ENCODE assay signal across 35 cellular contexts in the genomic region with DNA sequence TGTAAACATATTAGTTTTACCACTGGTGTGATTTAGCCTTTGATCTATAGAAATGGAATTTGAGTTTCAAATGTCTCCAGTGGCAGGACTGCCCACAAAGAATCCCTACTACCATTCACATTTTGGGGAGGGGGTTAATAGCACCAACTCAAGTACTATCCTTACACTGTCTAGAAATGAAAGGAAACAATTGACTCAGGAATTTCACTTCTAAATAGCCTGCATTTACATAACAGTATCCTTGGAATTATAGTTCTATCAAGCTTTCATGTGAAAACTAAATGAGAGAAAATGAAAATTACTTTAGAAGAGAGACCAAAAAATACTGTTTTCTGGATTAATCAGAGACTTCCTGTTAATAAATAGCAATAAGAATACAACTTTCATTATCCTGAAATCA.
"Had no signal": no experiment of that assay in that cellular context is flagged by ENCODE, and none has a peak within 500 bp of the region (broad histone marks: within the 10 kb centered on the region; RNA-seq: fewer than 3 reads in every experiment).

No MANE protein-coding gene starts in this region.

- H3K27me3 ChIP-seq: MG63 had no signal

- H3K4me2 ChIP-seq: KMS-11 had no signal

- H3K4me3 ChIP-seq: MG63 had no signal

- H3K27ac ChIP-seq: KMS-11 had no signal

- H3K36me3 ChIP-seq: MG63 had no signal

- H3K9me3 ChIP-seq: MG63 had no signal

- DNase-seq: Karpas-422, Kasumi-1, KG1, MG63, MM.1S, MV-4-11, NCI-H1048, NCI-H1092, NCI-H1092 treated with DMSO at 0.1 percent for 48 hours, NCI-H1105, NCI-H1105 treated with DMSO at 0.1 percent for 48 hours, NCI-H1417, NCI-H1417 treated with DMSO at 0.1 percent for 48 hours, NCI-H1436, NCI-H1436 treated with DMSO at 0.1 percent for 48 hours, NCI-H146, NCI-H1694, NCI-H1694 treated with DMSO at 0.1 percent for 48 hours, NCI-H187, NCI-H187 treated with DMSO at 0.1 percent for 48 hours, NCI-H1930, NCI-H2029, NCI-H2029 treated with DMSO at 0.1 percent for 48 hours, NCI-H2081, NCI-H2081 treated with DMSO at 0.1 percent for 48 hours, NCI-H2107, NCI-H2171, NCI-H2171 treated with DMSO at 0.1 percent for 48 hours, NCI-H2227 treated with DMSO at 0.1 percent for 48 hours, NCI-H226, NCI-H345, NCI-H446, NCI-H446 treated with DMSO at 0.1 percent for 48 hours, NCI-H510A had no signal

- H3K9ac ChIP-seq: KMS-11 had no signal
